15 cellular contexts compared by ENCODE assay signal in genomic region chr16:67395105-67395457, GRCh38. TPM values are rescaled to one million over a fixed set of nuclear protein-coding genes. Genes with fewer than 3 reads are reported as not detected.
DNase-seq lines count a peak whose midpoint lies in the region; ATAC-seq and TF ChIP-seq lines count a peak whose summit lies in the region.
"Had no signal": no experiment of that assay in that cellular context is flagged by ENCODE, and none has a peak within 500 bp of the region (broad histone marks: within the 10 kb centered on the region; RNA-seq: fewer than 3 reads in every experiment).

No MANE protein-coding gene starts in this region.

- H3K4me1 Mint-ChIP-seq in GM23338, result peaks cover 21% of the 10 kb centered on the region
- peaks cover 5% of the 10 kb centered on the region for H3K4me1 Mint-ChIP-seq in activated CD4-positive, alpha-beta memory T cell treated with anti-CD3 and anti-CD28 coated beads, Interleukin-2, amount 10 ng/mL, durations not matched to agents 7 days and 5 days

- no peak for ATAC-seq in GM23338
- ATAC-seq: HCT116; stimulated activated memory B cell treated with anti-CD40 and anti-IgM and Interleukin-4, amounts not matched to agents 10 μg/mL and 1 μg/mL and 100 μg/mL, for 72 hours had no signal

- H3K27me3 ChIP-seq in GM23338 (ENCODE audit: insufficient read depth) (peaks cover 45% of the 10 kb centered on the region), colonic mucosa (peaks cover 7% of the 10 kb centered on the region), mucosa of stomach (ENCODE audit: control insufficient read depth, insufficient read depth, low read length) (peaks cover 6% of the 10 kb centered on the region), subcutaneous abdominal adipose tissue (ENCODE audit: control insufficient read depth in 5 of 5, insufficient read depth in 4 of 5, low read length in 5 of 5) (peaks cover 0 to 43% (median 21%) of the 10 kb centered on the region in 5 donors)

- peak overlapping the region; percentile 61 for H3K4me3 ChIP-seq in GM23338
- H3K4me3 ChIP-seq in colonic mucosa, result no peak overlapping the region
- H3K4me3 ChIP-seq in mucosa of stomach (ENCODE audit: low read length), result no peak overlapping the region
- H3K4me3 ChIP-seq in subcutaneous abdominal adipose tissue (ENCODE audit: low read depth in 1 of 5, low read length in 5 of 5), result peak overlapping the region in 3 of 5 donors; percentile 27 to 77 (median 68)

- CTCF ChIA-PET in activated CD4-positive, alpha-beta memory T cell treated with anti-CD3 and anti-CD28 coated beads, Interleukin-2, amount 10 ng/mL, durations not matched to agents 7 days and 5 days (lab: Charles Lee), result no interaction called here

- H3K4me3 Mint-ChIP-seq in GM23338, result no peak overlapping the region
- no peak overlapping the region for H3K4me3 Mint-ChIP-seq in activated CD4-positive, alpha-beta memory T cell treated with anti-CD3 and anti-CD28 coated beads, Interleukin-2, amount 10 ng/mL, durations not matched to agents 7 days and 5 days
- H3K4me3 Mint-ChIP-seq: stimulated activated memory B cell treated with anti-CD40 and anti-IgM and Interleukin-4, amounts not matched to agents 10 μg/mL and 1 μg/mL and 100 μg/mL, for 72 hours; T-helper 2 cell treated with Interferon-gamma antibody and Interleukin-4, amounts not matched to agents 5 μg/mL and 100 μg/mL, for 36 hours had no signal

- peaks cover 57% of the 10 kb centered on the region for H3K27me3 Mint-ChIP-seq in GM23338 (ENCODE audit: insufficient read depth, low read depth, poor library complexity)
- H3K27me3 Mint-ChIP-seq in activated CD4-positive, alpha-beta memory T cell treated with anti-CD3 and anti-CD28 coated beads, Interleukin-2, amount 10 ng/mL, durations not matched to agents 7 days and 5 days, result peaks cover 40% of the 10 kb centered on the region

- H3K27ac ChIP-seq in GM23338 (ENCODE audit: low read depth), result no peak overlapping the region
- H3K27ac ChIP-seq in colonic mucosa, result no peak overlapping the region
- no peak overlapping the region for H3K27ac ChIP-seq in subcutaneous abdominal adipose tissue (ENCODE audit: low read depth, low read length)
- H3K27ac ChIP-seq: C4-2B had no signal

- TF ChIP-seq CTCF in GM23338 (conservative IDR thresholded peaks at IDR 0.05; ENCODE audit: low read depth in 2 of 2), result no peak
- TF ChIP-seq CTCF in colonic mucosa (IDR thresholded peaks at IDR 0.05), result no peak

- peak overlapping the region; percentile 92 for H3K4me2 ChIP-seq in GM23338

- H3K9me2 ChIP-seq in GM23338 (ENCODE audit: insufficient read depth), result no peaks in the 10 kb centered on the region

- POLR2A ChIA-PET in activated CD4-positive, alpha-beta memory T cell treated with anti-CD3 and anti-CD28 coated beads, Interleukin-2, amount 10 ng/mL, durations not matched to agents 7 days and 5 days (lab: Charles Lee), result no interaction called here

- H3K79me2 ChIP-seq in GM23338 (replicated peaks; ENCODE audit: insufficient read depth), result no peaks in the 10 kb centered on the region

- H3K4me1 ChIP-seq in GM23338 (ENCODE audit: insufficient read depth), result peaks cover 34% of the 10 kb centered on the region
- peaks cover 21% of the 10 kb centered on the region for H3K4me1 ChIP-seq in colonic mucosa
- peaks cover 72% of the 10 kb centered on the region for H3K4me1 ChIP-seq in mucosa of stomach (ENCODE audit: control insufficient read depth, insufficient read depth, low read length)
- H3K4me1 ChIP-seq in subcutaneous abdominal adipose tissue (ENCODE audit: control insufficient read depth in 5 of 5, insufficient read depth in 5 of 5, low read length in 5 of 5), result peaks cover 12 to 94% (median 79%) of the 10 kb centered on the region in 5 donors

- H3K27ac Mint-ChIP-seq in GM23338, result no peak overlapping the region
- no peak overlapping the region for H3K27ac Mint-ChIP-seq in activated CD4-positive, alpha-beta memory T cell treated with anti-CD3 and anti-CD28 coated beads, Interleukin-2, amount 10 ng/mL, durations not matched to agents 7 days and 5 days
- H3K27ac Mint-ChIP-seq: naive thymus-derived CD8-positive, alpha-beta T cell; stimulated activated memory B cell treated with anti-CD40 and anti-IgM and Interleukin-4, amounts not matched to agents 10 μg/mL and 1 μg/mL and 100 μg/mL, for 72 hours; T-helper 2 cell treated with Interferon-gamma antibody and Interleukin-4, amounts not matched to agents 5 μg/mL and 100 μg/mL, for 36 hours had no signal

- no peaks in the 10 kb centered on the region for H4K20me1 ChIP-seq in GM23338 (replicated peaks; ENCODE audit: insufficient read depth)

- intact Hi-C loops in colonic mucosa (cut with DNase I), result loop anchor here (10.0 kb wide), 1 partner anchor 50 kb away; no protein-coding TSS in a partner anchor

- H3K36me3 ChIP-seq in GM23338 (ENCODE audit: insufficient read depth), result no peaks in the 10 kb centered on the region
- no peaks in the 10 kb centered on the region for H3K36me3 ChIP-seq in colonic mucosa
- H3K36me3 ChIP-seq in mucosa of stomach (ENCODE audit: control insufficient read depth, insufficient read depth, low read length), result no peaks in the 10 kb centered on the region
- peaks cover 0 to 7% (median 0%) of the 10 kb centered on the region in 5 donors for H3K36me3 ChIP-seq in subcutaneous abdominal adipose tissue (ENCODE audit: control insufficient read depth in 5 of 5, insufficient read depth in 5 of 5, low read length in 5 of 5)

- H2AFZ ChIP-seq in GM23338, result peak overlapping the region; percentile 74; the same call in 1 of the 2 replicates

- no peaks in the 10 kb centered on the region for H3K9me3 Mint-ChIP-seq in GM23338
- no peaks in the 10 kb centered on the region for H3K9me3 Mint-ChIP-seq in activated CD4-positive, alpha-beta memory T cell treated with anti-CD3 and anti-CD28 coated beads, Interleukin-2, amount 10 ng/mL, durations not matched to agents 7 days and 5 days
- H3K9me3 Mint-ChIP-seq: central memory CD8-positive, alpha-beta T cell; naive thymus-derived CD8-positive, alpha-beta T cell; stimulated activated memory B cell treated with anti-CD40 and anti-IgM and Interleukin-4, amounts not matched to agents 10 μg/mL and 1 μg/mL and 100 μg/mL, for 72 hours; T-helper 2 cell treated with Interferon-gamma antibody and Interleukin-4, amounts not matched to agents 5 μg/mL and 100 μg/mL, for 36 hours had no signal

- H3K9ac ChIP-seq in colonic mucosa (ENCODE audit: low read depth in 2 of 2, low read length in 2 of 2) (peak overlapping the region; percentile 18 to 72), mucosa of stomach (ENCODE audit: low read length) (peak overlapping the region; percentile 1), subcutaneous abdominal adipose tissue (ENCODE audit: low read length in 5 of 5) (peak overlapping the region in 1 of 5 donors; percentile 13)

- DNase-seq in GM23338 (ENCODE audit: low spot score) (no peak), colonic mucosa (no peak), 8988T (no peak), anterior cingulate cortex (lab: John Stamatoyannopoulos, UW) (no peak)
- no peak for DNase-seq in activated CD4-positive, alpha-beta memory T cell treated with anti-CD3 and anti-CD28 coated beads, Interleukin-2, amount 10 ng/mL, durations not matched to agents 7 days and 5 days
- DNase-seq: activated CD4-positive, alpha-beta T cell treated with anti-CD3 and anti-CD28 coated beads for 48 hours; activated T-cell treated with anti-CD3 and anti-CD28 coated beads, Interleukin-2, amount 50 U/mL, for 1 hour; naive thymus-derived CD8-positive, alpha-beta T cell had no signal

- 0 out of 2 replicates have a peak, but pooled peaks cover 10% of the 10 kb centered on the region for H3F3A ChIP-seq in GM23338 (replicated peaks; ENCODE audit: low read depth)

- no peaks in the 10 kb centered on the region for H3K36me3 Mint-ChIP-seq in GM23338 (ENCODE audit: low read depth)
- no peaks in the 10 kb centered on the region for H3K36me3 Mint-ChIP-seq in activated CD4-positive, alpha-beta memory T cell treated with anti-CD3 and anti-CD28 coated beads, Interleukin-2, amount 10 ng/mL, durations not matched to agents 7 days and 5 days (ENCODE audit: low read depth)
- H3K36me3 Mint-ChIP-seq: stimulated activated memory B cell treated with anti-CD40 and anti-IgM and Interleukin-4, amounts not matched to agents 10 μg/mL and 1 μg/mL and 100 μg/mL, for 72 hours had no signal

- H3K9me3 ChIP-seq in colonic mucosa (no peaks in the 10 kb centered on the region), mucosa of stomach (ENCODE audit: control insufficient read depth, low read length) (no peaks in the 10 kb centered on the region), subcutaneous abdominal adipose tissue (ENCODE audit: control insufficient read depth in 5 of 5, low read length in 5 of 5) (no peaks in the 10 kb centered on the region)

TF ChIP-seq in GM23338, 12 proteins besides CTCF, POLR2A, EP300 and RAD21:
- no peak for TF ChIP-seq EZH2phosphoT487 (IDR thresholded peaks at IDR 0.05; ENCODE audit: unreplicated experiment)

RNA-seq across cellular contexts. Expression of gene TPPP3, which starts 1.8 kb away (rescaled TPM):
- total RNA-seq in GM23338 (2014; rRNA removed; shearing (Covaris generic)), result 0.28 TPM in 1 of 2 replicates, not detected in the other
- 0.26 and 1.3 TPM in 2 replicates for polyA plus RNA-seq in GM23338 (2016; fragmentation: Nextera tagmentation; extraction: Ambion mirVana)
- 10 to 100 TPM in 1 of 2 donors, 1 to 10 TPM in 1; 3.7 to 12.3 TPM for total RNA-seq in colonic mucosa
- not detected for total RNA-seq in activated CD4-positive, alpha-beta memory T cell treated with anti-CD3 and anti-CD28 coated beads, Interleukin-2, amount 10 ng/mL, durations not matched to agents 7 days and 5 days
- total RNA-seq: naive thymus-derived CD8-positive, alpha-beta T cell had no signal
- polyA plus RNA-seq: naive thymus-derived CD8-positive, alpha-beta T cell had no signal

RNA-seq across cellular contexts. Expression of gene ZDHHC1, which starts 21.2 kb away (rescaled TPM):
- 2.3 and 2.7 TPM in 2 replicates for total RNA-seq in GM23338 (2014; rRNA removed; shearing (Covaris generic))
- polyA plus RNA-seq in GM23338 (2016; fragmentation: Nextera tagmentation; extraction: Ambion mirVana), result 1.4 and 1.6 TPM in 2 replicates
- 1 to 10 TPM; 7.9 to 8.7 TPM for total RNA-seq in colonic mucosa
- total RNA-seq in activated CD4-positive, alpha-beta memory T cell treated with anti-CD3 and anti-CD28 coated beads, Interleukin-2, amount 10 ng/mL, durations not matched to agents 7 days and 5 days, result under 1 TPM; 0.23 to 0.45 TPM

RNA-seq across cellular contexts. Expression of gene HSD11B2, which starts 35.8 kb away (rescaled TPM):
- 23.0 and 25.1 TPM in 2 replicates for total RNA-seq in GM23338 (2014; rRNA removed; shearing (Covaris generic))
- polyA plus RNA-seq in GM23338 (2016; fragmentation: Nextera tagmentation; extraction: Ambion mirVana), result 14.8 and 16.6 TPM in 2 replicates
- total RNA-seq in colonic mucosa, result 100 to 1,000 TPM; 348 to 378 TPM
- total RNA-seq in activated CD4-positive, alpha-beta memory T cell treated with anti-CD3 and anti-CD28 coated beads, Interleukin-2, amount 10 ng/mL, durations not matched to agents 7 days and 5 days, result not detected
- total RNA-seq: naive thymus-derived CD8-positive, alpha-beta T cell had no signal
- polyA plus RNA-seq: naive thymus-derived CD8-positive, alpha-beta T cell had no signal

Comparison
In these comparisons a context has a peak if more than half of its experiments do, and no peak if none do; other contexts are left out.
1. H3K4me3 ChIP-seq: peak in GM23338 (single experiment) and subcutaneous abdominal adipose tissue (3 of 5); none in colonic mucosa (single experiment) and mucosa of stomach (single experiment).
2. RNA of gene HSD11B2, which starts 35.8 kb away (total RNA-seq): 348 to 378 TPM in colonic mucosa and 23.0 to 25.1 TPM in GM23338; not detected in activated CD4-positive, alpha-beta memory T cell treated with anti-CD3 and anti-CD28 coated beads, Interleukin-2, amount 10 ng/mL, durations not matched to agents 7 days and 5 days; every median in the first group is over 10 times any median in the second.